14 cellular contexts compared by ENCODE assay signal in the genomic region with DNA sequence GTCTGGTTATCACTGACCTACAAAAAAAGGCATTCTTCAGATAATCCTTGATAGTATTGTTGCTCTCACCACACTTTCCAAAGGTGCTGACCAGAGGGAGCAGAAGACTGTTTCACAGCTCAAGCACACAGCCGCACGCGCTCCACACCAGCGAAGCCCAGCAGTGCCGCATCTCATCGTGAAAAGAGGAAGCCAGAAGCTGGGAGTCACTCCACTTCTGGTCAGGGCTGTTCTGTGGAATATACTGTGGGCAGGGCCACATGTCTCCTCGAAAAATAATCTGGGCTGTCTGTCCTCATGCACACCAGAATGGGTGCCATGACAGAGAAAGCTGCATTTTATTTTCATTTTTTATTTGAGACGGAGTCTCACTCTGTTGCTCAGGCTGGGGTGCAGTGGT. TPM values are rescaled to one million over a fixed set of nuclear protein-coding genes. Genes with fewer than 3 reads are reported as not detected.
DNase-seq lines count a peak whose midpoint lies in the region; ATAC-seq and TF ChIP-seq lines count a peak whose summit lies in the region.
"Had no signal": no experiment of that assay in that cellular context is flagged by ENCODE, and none has a peak within 500 bp of the region (broad histone marks: within the 10 kb centered on the region; RNA-seq: fewer than 3 reads in every experiment).

No MANE protein-coding gene starts in this region.

- peak; percentile 50 for ATAC-seq in Right ventricle myocardium inferior
- ATAC-seq in Panc1 = 0 out of 2 replicates have a peak, but pooled peaks have one; percentile 27
- ATAC-seq in left lobe of liver = peak; percentile 47
- peak; percentile 55 to 73 for ATAC-seq in upper lobe of left lung (ENCODE audit: low FRiP score in 2 of 2)

- WGBS in upper lobe of left lung, 2 donors = 28 to 31% methylated on average over 8 of the region's 8 CpGs

- no peaks in the 10 kb centered on the region for H3K9me3 Mint-ChIP-seq in progenitor cell of endocrine pancreas (ENCODE audit: low read depth)
- H3K9me3 Mint-ChIP-seq: nephron progenitor cell had no signal

- no peaks in the 10 kb centered on the region for H3K4me1 ChIP-seq in right atrium auricular region
- H3K4me1 ChIP-seq in Panc1 (ENCODE audit: control insufficient read depth, insufficient read depth, low read length) = no peaks in the 10 kb centered on the region
- H3K4me1 ChIP-seq in upper lobe of left lung = peaks cover 0 to 5% (median 1%) of the 10 kb centered on the region in 4 donors
- no peaks in the 10 kb centered on the region for H3K4me1 ChIP-seq in BE2C

- no peak overlapping the region for H3K4me3 Mint-ChIP-seq in progenitor cell of endocrine pancreas (ENCODE audit: low read depth)
- H3K4me3 Mint-ChIP-seq: nephron progenitor cell had no signal

- no peak for TF ChIP-seq EP300 in upper lobe of left lung (IDR thresholded peaks at IDR 0.05)

- POLR2A ChIA-PET in Panc1 (lab: Charles Lee) = interaction anchor here (0.7 to 1.5 kb wide), 4 partner anchors 15 to 43 kb away, joined by 3 to 6 read pairs (median 3); partner anchors contain the start of genes FUS and KAT8

- no peaks in the 10 kb centered on the region for H3K36me3 Mint-ChIP-seq in progenitor cell of endocrine pancreas (ENCODE audit: insufficient read depth)

- H3K27me3 ChIP-seq in right atrium auricular region (no peaks in the 10 kb centered on the region), Panc1 (ENCODE audit: control insufficient read depth, insufficient read depth, low read length) (no peaks in the 10 kb centered on the region), upper lobe of left lung (no peaks in the 10 kb centered on the region), BE2C (peaks cover 9% of the 10 kb centered on the region)

- no peak overlapping the region for H3K4me3 ChIP-seq in right atrium auricular region
- H3K4me3 ChIP-seq in Panc1 (ENCODE audit: low read depth in 2 of 2, low read length in 2 of 2) = no peak overlapping the region
- H3K4me3 ChIP-seq in upper lobe of left lung = no peak overlapping the region
- H3K4me3 ChIP-seq in BE2C (ENCODE audit: low read depth, low read length) = no peak overlapping the region
- H3K4me3 ChIP-seq: stomach had no signal

- peaks cover 8% of the 10 kb centered on the region for H3K27me3 Mint-ChIP-seq in progenitor cell of endocrine pancreas

- DNase-seq in Right ventricle myocardium inferior (ENCODE audit: missing footprints) = no peak
- no peak for DNase-seq in right atrium auricular region (ENCODE audit: low spot score)
- no peak for DNase-seq in Panc1 (ENCODE audit: low read depth, low spot score)
- no peak for DNase-seq in left lobe of liver (ENCODE audit: low spot score)
- peak in 1 of 2 donors; percentile 62 for DNase-seq in upper lobe of left lung
- no peak for DNase-seq in BE2C
- DNase-seq in putamen (ENCODE audit: low spot score) = no peak
- DNase-seq in progenitor cell of endocrine pancreas (ENCODE audit: low spot score, unreplicated experiment) = no peak
- DNase-seq: erythroblast; nephron progenitor cell; stimulated activated CD4-positive, alpha-beta T cell treated with anti-CD3 and anti-CD28 coated beads, Interleukin-15, amount 100 ng/mL, for 24 hours; stomach had no signal

- H3K36me3 ChIP-seq in right atrium auricular region = no peaks in the 10 kb centered on the region
- H3K36me3 ChIP-seq in Panc1 (ENCODE audit: control insufficient read depth, insufficient read depth, low read length) = no peaks in the 10 kb centered on the region
- H3K36me3 ChIP-seq in upper lobe of left lung = no peaks in the 10 kb centered on the region
- H3K36me3 ChIP-seq in BE2C = no peaks in the 10 kb centered on the region
- H3K36me3 ChIP-seq: stomach had no signal

- intact Hi-C loops in Right ventricle myocardium inferior (cut with DNase I) (no loop called here), Panc1 (cut with micrococcal nuclease; ENCODE audit: unreplicated experiment) (no loop called here)

- TF ChIP-seq CTCF in right atrium auricular region (IDR thresholded peaks at IDR 0.05) = no peak
- no peak for TF ChIP-seq CTCF in Panc1 (IDR thresholded peaks at IDR 0.05)
- TF ChIP-seq CTCF in upper lobe of left lung (IDR thresholded peaks at IDR 0.05) = no peak
- no peak for TF ChIP-seq CTCF in BE2C (IDR thresholded peaks at IDR 0.05; ENCODE audit: low read depth, low read length)
- no peak for TF ChIP-seq CTCF in progenitor cell of endocrine pancreas (IDR thresholded peaks at IDR 0.05; ENCODE audit: unreplicated experiment)

- H3K27ac ChIP-seq in right atrium auricular region = no peak overlapping the region
- H3K27ac ChIP-seq in Panc1 (ENCODE audit: low read length) = no peak overlapping the region
- no peak overlapping the region for H3K27ac ChIP-seq in upper lobe of left lung
- H3K27ac ChIP-seq: KMS-11, stomach had no signal

- no peak for TF ChIP-seq POLR2A in upper lobe of left lung (IDR thresholded peaks at IDR 0.05)

- no peaks in the 10 kb centered on the region for H3K9me3 ChIP-seq in right atrium auricular region
- H3K9me3 ChIP-seq in Panc1 (ENCODE audit: control insufficient read depth, insufficient read depth, low read depth, low read length) = no peaks in the 10 kb centered on the region
- H3K9me3 ChIP-seq in upper lobe of left lung = no peaks in the 10 kb centered on the region
- no peaks in the 10 kb centered on the region for H3K9me3 ChIP-seq in BE2C
- H3K9me3 ChIP-seq: stomach had no signal

- no peak overlapping the region for H3K27ac Mint-ChIP-seq in progenitor cell of endocrine pancreas
- H3K27ac Mint-ChIP-seq: nephron progenitor cell had no signal

- H3K4me1 Mint-ChIP-seq in progenitor cell of endocrine pancreas (ENCODE audit: low read depth) = peaks cover 2% of the 10 kb centered on the region

- in situ Hi-C loops in Panc1 (cut with HindIII; ENCODE audit: low pct_unique_long_range_greater_than_20kb, low sequenced_read_pairs) = no loop called here

- CTCF ChIA-PET in Panc1 (lab: Charles Lee) = interaction anchor here (1.0 to 1.6 kb wide), 2 partner anchors 15 to 46 kb away, joined by 3 to 12 read pairs; partner anchors contain the start of gene PYCARD

- BruUV-seq in Panc1 (replicated peaks; lab: Mats Ljungman, UMichigan) = no TSS peak

RNA-seq across cellular contexts. Expression of gene PRSS36, which starts 7.3 kb away (rescaled TPM):
- total RNA-seq in Right ventricle myocardium inferior = 3.0 TPM
- total RNA-seq in right atrium auricular region = 1 to 10 TPM; 1.3 to 1.9 TPM
- total RNA-seq in Panc1 (2021; ENCODE audit: unreplicated experiment) = 0.23 TPM
- 0.52 TPM for polyA plus RNA-seq in Panc1 (2012; ENCODE audit: insufficient read length)
- 1.5 TPM for total RNA-seq in left lobe of liver
- 10 to 100 TPM in 2 of 6 donors, 1 to 10 TPM in 4; 1.4 to 61.8 (median 5.6) TPM for total RNA-seq in upper lobe of left lung
- 2.3 TPM for polyA plus RNA-seq in BE2C (2012; ENCODE audit: insufficient read depth, insufficient read length, low read depth)
- total RNA-seq in progenitor cell of endocrine pancreas = 0.65 and 0.69 TPM in 2 replicates
- total RNA-seq: NCI-H460 had no signal

RNA-seq across cellular contexts. Expression of gene PRSS8, which starts 21.6 kb away (rescaled TPM):
- not detected for total RNA-seq in Right ventricle myocardium inferior
- 1 to 10 TPM in 1 of 2 donors, not detected in 1; 2.4 TPM for total RNA-seq in right atrium auricular region
- 0.15 TPM for total RNA-seq in Panc1 (2021; ENCODE audit: unreplicated experiment)
- polyA plus RNA-seq in Panc1 (2012; ENCODE audit: insufficient read length) = not detected
- 14.5 TPM for total RNA-seq in left lobe of liver
- 100 to 1,000 TPM in 3 of 6 donors, 10 to 100 TPM in 3; 59.7 to 155 (median 109) TPM for total RNA-seq in upper lobe of left lung
- polyA plus RNA-seq in BE2C (2012; ENCODE audit: insufficient read depth, insufficient read length, low read depth) = 27.5 TPM
- total RNA-seq in progenitor cell of endocrine pancreas = 107 and 111 TPM in 2 replicates
- total RNA-seq: NCI-H460 had no signal

RNA-seq across cellular contexts. Expression of gene FUS, which starts 22.8 kb away (rescaled TPM):
- total RNA-seq in Right ventricle myocardium inferior = 86.8 TPM
- 10 to 100 TPM; 16.9 to 34.3 TPM for total RNA-seq in right atrium auricular region
- total RNA-seq in Panc1 (2021; ENCODE audit: unreplicated experiment) = 441 TPM
- polyA plus RNA-seq in Panc1 (2012; ENCODE audit: insufficient read length) = 465 TPM
- 43.5 TPM for total RNA-seq in left lobe of liver
- 100 to 1,000 TPM in 3 of 6 donors, 10 to 100 TPM in 3; 65.7 to 258 (median 145) TPM for total RNA-seq in upper lobe of left lung
- 509 TPM for polyA plus RNA-seq in BE2C (2012; ENCODE audit: insufficient read depth, insufficient read length, low read depth)
- total RNA-seq in progenitor cell of endocrine pancreas = 739 TPM in 2 replicates

RNA-seq across cellular contexts. Expression of gene KAT8, which starts 39.7 kb away (rescaled TPM):
- total RNA-seq in Right ventricle myocardium inferior (67.4 TPM), right atrium auricular region (10 to 100 TPM; 58.0 to 64.3 TPM), Panc1 (2021; ENCODE audit: unreplicated experiment) (48.3 TPM), left lobe of liver (27.0 TPM), upper lobe of left lung (100 to 1,000 TPM in 1 of 6 donors, 10 to 100 TPM in 5; 73.9 to 144 (median 83.6) TPM), progenitor cell of endocrine pancreas (72.4 and 76.1 TPM in 2 replicates)
- polyA plus RNA-seq in Panc1 (2012; ENCODE audit: insufficient read length) = 35.3 TPM
- polyA plus RNA-seq in BE2C (2012; ENCODE audit: insufficient read depth, insufficient read length, low read depth) = 71.8 TPM

RNA-seq across cellular contexts. Expression of gene PYCARD, which starts 45.4 kb away (rescaled TPM):
- total RNA-seq in Right ventricle myocardium inferior (9.1 TPM), right atrium auricular region (10 to 100 TPM in 1 of 2 donors, 1 to 10 TPM in 1; 7.9 to 13.8 TPM), Panc1 (2021; ENCODE audit: unreplicated experiment) (99.4 TPM), left lobe of liver (5.9 TPM), upper lobe of left lung (100 to 1,000 TPM in 1 of 6 donors, 10 to 100 TPM in 5; 44.0 to 103 (median 83.7) TPM), progenitor cell of endocrine pancreas (4.6 and 5.4 TPM in 2 replicates)
- 229 TPM for polyA plus RNA-seq in Panc1 (2012; ENCODE audit: insufficient read length)
- not detected for polyA plus RNA-seq in BE2C (2012; ENCODE audit: insufficient read depth, insufficient read length, low read depth)
- total RNA-seq: NCI-H460 had no signal
